Comparison of ENCODE assay signal across 8 cellular contexts in the genomic region with DNA sequence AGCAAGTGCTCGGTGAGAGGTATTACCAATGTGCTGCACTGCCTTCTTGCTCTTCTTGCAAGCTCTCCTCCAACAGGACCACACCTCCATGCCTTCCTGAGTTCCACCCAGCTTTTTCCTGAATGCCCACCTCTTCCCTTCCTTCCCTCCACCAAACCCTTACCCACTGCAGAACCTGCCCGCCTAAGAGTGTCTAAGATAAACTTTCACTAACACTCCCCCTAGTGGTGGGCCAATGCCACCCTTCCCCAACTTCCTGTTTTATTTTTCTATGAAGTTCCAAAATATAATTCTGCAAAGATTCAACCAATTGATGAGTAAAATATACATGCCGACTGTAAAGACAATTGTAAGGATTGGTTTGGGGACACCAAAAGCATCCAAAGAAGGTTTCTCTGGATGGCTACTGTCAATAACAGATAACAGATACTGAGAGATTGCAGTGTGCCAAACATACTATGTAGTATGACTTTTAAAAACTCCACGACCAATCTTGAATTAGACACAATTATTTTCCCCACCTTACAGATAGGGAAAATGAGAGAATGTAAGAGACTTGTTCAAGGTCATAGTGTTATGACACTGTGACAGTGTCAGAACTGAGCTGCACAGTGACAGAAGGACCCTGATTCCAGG. TPM values are rescaled to one million over a fixed set of nuclear protein-coding genes. Genes with fewer than 3 reads are reported as not detected.
DNase-seq lines count a peak whose midpoint lies in the region; ATAC-seq and TF ChIP-seq lines count a peak whose summit lies in the region.

No MANE protein-coding gene starts in this region.

- no peak overlapping the region for H3K4me3 Mint-ChIP-seq in WTC11

- peaks cover 4% of the 10 kb centered on the region for H3K4me1 Mint-ChIP-seq in WTC11

- H3K9me3 Mint-ChIP-seq in WTC11, result no peaks in the 10 kb centered on the region

- H3K27ac Mint-ChIP-seq in WTC11, result no peak overlapping the region

- TF ChIP-seq CTCF in WTC11 (IDR thresholded peaks at IDR 0.05), result peak; percentile 83
- peak; percentile 83 for TF ChIP-seq CTCF in cardiac fibroblast (IDR thresholded peaks at IDR 0.05; ENCODE audit: low read depth, low read length)
- peak; percentile 80 for TF ChIP-seq CTCF in lower lobe of right lung (IDR thresholded peaks at IDR 0.05)

- H3K4me1 ChIP-seq in lower lobe of right lung, result no peaks in the 10 kb centered on the region

- ATAC-seq in GM21381 (IDR thresholded peaks at IDR 0.05; ENCODE audit: unreplicated experiment), result peak; percentile 61
- peak; percentile 98 for ATAC-seq in WTC11
- peak; percentile 76 to 81 for ATAC-seq in lower lobe of right lung
- ATAC-seq in GM21423 (IDR thresholded peaks at IDR 0.05; ENCODE audit: unreplicated experiment), result no peak

- H3K4me3 ChIP-seq in cardiac fibroblast (replicated peaks in 1 of 2; ENCODE audit: low read depth in 2 of 2, low read length in 2 of 2) (no peak overlapping the region), lower lobe of right lung (no peak overlapping the region)

- no peaks in the 10 kb centered on the region for H3K36me3 Mint-ChIP-seq in WTC11

- no peak overlapping the region for H3K27ac ChIP-seq in lower lobe of right lung

- intact Hi-C loops in lower lobe of right lung (cut with DNase I), result no loop called here

- no peaks in the 10 kb centered on the region for H3K36me3 ChIP-seq in lower lobe of right lung

- H3K27me3 Mint-ChIP-seq in WTC11 (ENCODE audit: low read depth), result peaks cover 3% of the 10 kb centered on the region; the same call in 1 of the 2 replicates

- CTCF ChIA-PET in WTC11 (lab: Charles Lee), result interaction anchor here (0.6 to 2.1 kb wide), 28 partner anchors 9 to 275 kb away, joined by 3 to 20 read pairs (median 5); a partner anchor contains a TSS

- no peaks in the 10 kb centered on the region for H3K9me3 ChIP-seq in lower lobe of right lung

- POLR2A ChIA-PET in WTC11 (lab: Charles Lee), result no interaction called here

- no peaks in the 10 kb centered on the region for H3K27me3 ChIP-seq in lower lobe of right lung (ENCODE audit: low read depth)

- DNase-seq in CMK (ENCODE audit: low read depth), result peak; percentile 20
- peak; percentile 18 for DNase-seq in NCI-H1092 (lab: John Stamatoyannopoulos, UW)
- peak; percentile 52 for DNase-seq in WTC11 (ENCODE audit: low spot score)
- peak; percentile 62 to 66 for DNase-seq in cardiac fibroblast (ENCODE audit: low read depth in 2 of 2)
- DNase-seq in lower lobe of right lung, result peak; percentile 49
- peak; percentile 62 for DNase-seq in stimulated activated CD8-positive, alpha-beta memory T cell treated with anti-CD3 and anti-CD28 coated beads, Interleukin-4, amount 100 ng/mL, for 48 hours

TF ChIP-seq in WTC11, 78 proteins besides CTCF, POLR2A, EP300 and RAD21:
- TF ChIP-seq NR2C2 (CRISPR knock-in tag; IDR thresholded peaks at IDR 0.05) (no peak), OVOL2 (CRISPR knock-in tag; IDR thresholded peaks at IDR 0.05; ENCODE audit: borderline replicate concordance) (no peak), TCF7 (CRISPR knock-in tag; IDR thresholded peaks at IDR 0.05; ENCODE audit: low read depth) (no peak), SMAD3 (CRISPR knock-in tag; IDR thresholded peaks at IDR 0.05; ENCODE audit: borderline replicate concordance) (no peak), MYBL2 (CRISPR knock-in tag; IDR thresholded peaks at IDR 0.05) (no peak), ETV6 (CRISPR knock-in tag; IDR thresholded peaks at IDR 0.05) (no peak), EMX1 (CRISPR knock-in tag; IDR thresholded peaks at IDR 0.05) (no peak), NFYB (CRISPR knock-in tag; conservative IDR thresholded peaks at IDR 0.05; ENCODE audit: low read depth) (no peak)
- TF ChIP-seq, protein P1, sequence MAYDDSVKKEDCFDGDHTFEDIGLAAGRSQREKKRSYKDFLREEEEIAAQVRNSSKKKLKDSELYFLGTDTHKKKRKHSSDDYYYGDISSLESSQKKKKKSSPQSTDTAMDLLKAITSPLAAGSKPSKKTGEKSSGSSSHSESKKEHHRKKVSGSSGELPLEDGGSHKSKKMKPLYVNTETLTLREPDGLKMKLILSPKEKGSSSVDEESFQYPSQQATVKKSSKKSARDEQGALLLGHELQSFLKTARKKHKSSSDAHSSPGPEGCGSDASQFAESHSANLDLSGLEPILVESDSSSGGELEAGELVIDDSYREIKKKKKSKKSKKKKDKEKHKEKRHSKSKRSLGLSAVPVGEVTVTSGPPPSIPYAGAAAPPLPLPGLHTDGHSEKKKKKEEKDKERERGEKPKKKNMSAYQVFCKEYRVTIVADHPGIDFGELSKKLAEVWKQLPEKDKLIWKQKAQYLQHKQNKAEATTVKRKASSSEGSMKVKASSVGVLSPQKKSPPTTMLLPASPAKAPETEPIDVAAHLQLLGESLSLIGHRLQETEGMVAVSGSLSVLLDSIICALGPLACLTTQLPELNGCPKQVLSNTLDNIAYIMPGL (CRISPR knock-in tag; IDR thresholded peaks at IDR 0.05), result no peak
- TF ChIP-seq, protein P2, sequence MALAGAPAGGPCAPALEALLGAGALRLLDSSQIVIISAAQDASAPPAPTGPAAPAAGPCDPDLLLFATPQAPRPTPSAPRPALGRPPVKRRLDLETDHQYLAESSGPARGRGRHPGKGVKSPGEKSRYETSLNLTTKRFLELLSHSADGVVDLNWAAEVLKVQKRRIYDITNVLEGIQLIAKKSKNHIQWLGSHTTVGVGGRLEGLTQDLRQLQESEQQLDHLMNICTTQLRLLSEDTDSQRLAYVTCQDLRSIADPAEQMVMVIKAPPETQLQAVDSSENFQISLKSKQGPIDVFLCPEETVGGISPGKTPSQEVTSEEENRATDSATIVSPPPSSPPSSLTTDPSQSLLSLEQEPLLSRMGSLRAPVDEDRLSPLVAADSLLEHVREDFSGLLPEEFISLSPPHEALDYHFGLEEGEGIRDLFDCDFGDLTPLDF (CRISPR knock-in tag; IDR thresholded peaks at IDR 0.05), result no peak

RNA-seq across cellular contexts. Expression of a gene that starts 38.6 kb away (rescaled TPM):
- total RNA-seq in WTC11 (2021), result 5.1 to 8.3 TPM (median 8.1 TPM) in 3 replicates
- total RNA-seq in lower lobe of right lung, result 25.2 TPM
